In the genomic region with DNA sequence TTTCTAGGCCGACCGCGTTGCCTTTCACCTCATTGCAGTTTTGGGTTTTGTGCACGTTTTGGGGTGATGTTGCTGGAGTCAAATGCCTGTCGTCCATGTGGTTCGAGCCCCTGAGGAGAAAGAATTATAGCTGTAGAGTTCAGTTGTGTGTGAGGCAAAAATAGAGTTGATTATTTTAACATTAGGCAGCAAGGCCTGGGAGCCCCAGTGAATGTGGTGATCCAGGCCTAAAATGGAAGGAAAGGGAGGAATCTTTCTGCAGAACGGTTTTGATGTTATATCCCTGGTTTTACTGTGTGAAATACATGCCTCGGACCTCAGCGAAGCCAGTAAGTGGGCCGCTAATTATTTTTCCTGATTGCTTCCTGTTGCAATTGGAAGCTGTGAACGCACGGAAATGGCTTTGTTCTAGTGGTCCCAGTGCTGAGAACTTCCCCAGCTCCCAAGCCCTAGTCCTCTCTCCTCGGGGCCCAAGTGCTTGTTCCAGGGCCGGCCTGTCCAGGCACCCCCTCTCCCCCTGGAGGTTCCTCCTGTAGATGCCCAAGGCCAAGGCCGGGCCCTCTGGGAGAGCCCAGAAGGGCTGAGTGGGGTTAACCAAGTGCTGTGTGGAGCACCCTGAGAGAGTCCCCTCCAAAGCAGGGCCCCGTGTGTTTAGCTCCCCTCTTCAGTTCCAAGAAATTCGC, we compare ENCODE assay signal across 8 cellular contexts. TPM values are rescaled to one million over a fixed set of nuclear protein-coding genes. Genes with fewer than 3 reads are reported as not detected.
DNase-seq lines count a peak whose midpoint lies in the region; ATAC-seq and TF ChIP-seq lines count a peak whose summit lies in the region.

No MANE protein-coding gene starts in this region.

- no peak for DNase-seq in CD8-positive, alpha-beta memory T cell
- DNase-seq in NCI-H2029 (lab: John Stamatoyannopoulos, UW) (peak; percentile 42), NCI-H1436 (lab: John Stamatoyannopoulos, UW) (no peak), GM20000 (ENCODE audit: low spot score) (no peak)
- no peak for DNase-seq in stimulated activated CD4-positive, alpha-beta T cell treated with anti-CD3 and anti-CD28 coated beads, Interleukin-2, amount 100 ng/mL, for 24 hours

- TF ChIP-seq CTCF in neural cell (IDR thresholded peaks at IDR 0.05; ENCODE audit: poor library complexity, severe bottlenecking) (no peak), GM20000 (IDR thresholded peaks at IDR 0.05; ENCODE audit: extremely low read depth, missing control alignments) (no peak)

- H3K9me2 ChIP-seq in neural cell (ENCODE audit: insufficient read depth, low read length) = no peaks in the 10 kb centered on the region

- H3K27me3 ChIP-seq in CD8-positive, alpha-beta memory T cell (ENCODE audit: insufficient read depth, low read length, poor library complexity, severe bottlenecking) = no peaks in the 10 kb centered on the region
- H3K27me3 ChIP-seq in endocrine pancreas (ENCODE audit: control insufficient read depth, insufficient read depth, low read length) (no peaks in the 10 kb centered on the region), neural cell (ENCODE audit: insufficient read depth, low read depth, low read length) (no peaks in the 10 kb centered on the region)

- H3K36me3 ChIP-seq in CD8-positive, alpha-beta memory T cell (ENCODE audit: insufficient read depth, low read length) = no peaks in the 10 kb centered on the region
- H3K36me3 ChIP-seq in endocrine pancreas (ENCODE audit: control insufficient read depth, insufficient read depth, low read length) (no peaks in the 10 kb centered on the region), neural cell (ENCODE audit: insufficient read depth, low read length) (no peaks in the 10 kb centered on the region)

- H4K20me1 ChIP-seq in neural cell (ENCODE audit: insufficient read depth) = no peaks in the 10 kb centered on the region

- H3K27me3 Mint-ChIP-seq in CD8-positive, alpha-beta memory T cell = peaks cover 6% of the 10 kb centered on the region in 2 donors

- no peak overlapping the region for H3K27ac Mint-ChIP-seq in CD8-positive, alpha-beta memory T cell

- peak overlapping the region; percentile 41 to 88 (median 77) for H3K4me3 Mint-ChIP-seq in CD8-positive, alpha-beta memory T cell

- TF ChIP-seq EP300 in neural cell (conservative IDR thresholded peaks at IDR 0.05; ENCODE audit: poor library complexity, severe bottlenecking) = no peak

- CTCF ChIA-PET in CD8-positive, alpha-beta memory T cell (lab: Charles Lee) = no interaction called here

- H3K27ac ChIP-seq in CD8-positive, alpha-beta memory T cell (ENCODE audit: low read depth, low read length) = peak overlapping the region; percentile 69
- H3K27ac ChIP-seq in neural cell (ENCODE audit: low read length) = no peak overlapping the region

- H3K9ac ChIP-seq in endocrine pancreas (ENCODE audit: control insufficient read depth, insufficient read depth, low read length) (peak overlapping the region; percentile 22), neural cell (ENCODE audit: low read length) (peak overlapping the region; percentile 53)

- H3K9me3 Mint-ChIP-seq in CD8-positive, alpha-beta memory T cell = no peaks in the 10 kb centered on the region

- H3K4me1 ChIP-seq in CD8-positive, alpha-beta memory T cell (ENCODE audit: insufficient read depth, low read length) = peaks cover 11% of the 10 kb centered on the region
- no peaks in the 10 kb centered on the region for H3K4me1 ChIP-seq in endocrine pancreas (ENCODE audit: control insufficient read depth, insufficient read depth, low read length)

- no peak overlapping the region for H2AFZ ChIP-seq in neural cell (ENCODE audit: low read depth, low read length)

- POLR2A ChIA-PET in CD8-positive, alpha-beta memory T cell (lab: Charles Lee) = no interaction called here

- peak overlapping the region; percentile 15 for H3K4me3 ChIP-seq in CD8-positive, alpha-beta memory T cell (ENCODE audit: low read length)
- H3K4me3 ChIP-seq in endocrine pancreas (ENCODE audit: control insufficient read depth, insufficient read depth, low read length) (peak overlapping the region; percentile 31), neural cell (ENCODE audit: low read length) (peak overlapping the region; percentile 80)

- peaks cover 8 to 20% (median 10%) of the 10 kb centered on the region in 3 donors for H3K4me1 Mint-ChIP-seq in CD8-positive, alpha-beta memory T cell

- H3K79me2 ChIP-seq in neural cell (replicated peaks; ENCODE audit: insufficient read depth, low read length) = peaks cover 37% of the 10 kb centered on the region

- no peaks in the 10 kb centered on the region for H3K9me3 ChIP-seq in CD8-positive, alpha-beta memory T cell (ENCODE audit: low read length)
- H3K9me3 ChIP-seq in endocrine pancreas (ENCODE audit: control insufficient read depth, low read length) (no peaks in the 10 kb centered on the region), neural cell (ENCODE audit: low read length) (no peaks in the 10 kb centered on the region)

- TF ChIP-seq RAD21 in neural cell (conservative IDR thresholded peaks at IDR 0.05) = no peak

- no peaks in the 10 kb centered on the region for H3F3A ChIP-seq in neural cell (ENCODE audit: insufficient read depth, low read length, poor library complexity, severe bottlenecking)

- ATAC-seq in GM21390 (IDR thresholded peaks at IDR 0.05; ENCODE audit: unreplicated experiment) = no peak

- H3K4me2 ChIP-seq in neural cell (ENCODE audit: low read length) = peak overlapping the region; percentile 28

- no peaks in the 10 kb centered on the region for H3K36me3 Mint-ChIP-seq in CD8-positive, alpha-beta memory T cell

TF ChIP-seq in neural cell, 6 proteins besides CTCF, POLR2A, EP300 and RAD21:
- TF ChIP-seq, protein P1, sequence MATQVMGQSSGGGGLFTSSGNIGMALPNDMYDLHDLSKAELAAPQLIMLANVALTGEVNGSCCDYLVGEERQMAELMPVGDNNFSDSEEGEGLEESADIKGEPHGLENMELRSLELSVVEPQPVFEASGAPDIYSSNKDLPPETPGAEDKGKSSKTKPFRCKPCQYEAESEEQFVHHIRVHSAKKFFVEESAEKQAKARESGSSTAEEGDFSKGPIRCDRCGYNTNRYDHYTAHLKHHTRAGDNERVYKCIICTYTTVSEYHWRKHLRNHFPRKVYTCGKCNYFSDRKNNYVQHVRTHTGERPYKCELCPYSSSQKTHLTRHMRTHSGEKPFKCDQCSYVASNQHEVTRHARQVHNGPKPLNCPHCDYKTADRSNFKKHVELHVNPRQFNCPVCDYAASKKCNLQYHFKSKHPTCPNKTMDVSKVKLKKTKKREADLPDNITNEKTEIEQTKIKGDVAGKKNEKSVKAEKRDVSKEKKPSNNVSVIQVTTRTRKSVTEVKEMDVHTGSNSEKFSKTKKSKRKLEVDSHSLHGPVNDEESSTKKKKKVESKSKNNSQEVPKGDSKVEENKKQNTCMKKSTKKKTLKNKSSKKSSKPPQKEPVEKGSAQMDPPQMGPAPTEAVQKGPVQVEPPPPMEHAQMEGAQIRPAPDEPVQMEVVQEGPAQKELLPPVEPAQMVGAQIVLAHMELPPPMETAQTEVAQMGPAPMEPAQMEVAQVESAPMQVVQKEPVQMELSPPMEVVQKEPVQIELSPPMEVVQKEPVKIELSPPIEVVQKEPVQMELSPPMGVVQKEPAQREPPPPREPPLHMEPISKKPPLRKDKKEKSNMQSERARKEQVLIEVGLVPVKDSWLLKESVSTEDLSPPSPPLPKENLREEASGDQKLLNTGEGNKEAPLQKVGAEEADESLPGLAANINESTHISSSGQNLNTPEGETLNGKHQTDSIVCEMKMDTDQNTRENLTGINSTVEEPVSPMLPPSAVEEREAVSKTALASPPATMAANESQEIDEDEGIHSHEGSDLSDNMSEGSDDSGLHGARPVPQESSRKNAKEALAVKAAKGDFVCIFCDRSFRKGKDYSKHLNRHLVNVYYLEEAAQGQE (IDR thresholded peaks at IDR 0.05; ENCODE audit: borderline replicate concordance) = no peak
- TF ChIP-seq POLR2AphosphoS5 (IDR thresholded peaks at IDR 0.05) = no peak
- TF ChIP-seq MXI1 (conservative IDR thresholded peaks at IDR 0.05; ENCODE audit: poor library complexity, severe bottlenecking) = no peak
- TF ChIP-seq TAF1 (IDR thresholded peaks at IDR 0.05; ENCODE audit: low read depth) = no peak
- TF ChIP-seq EZH2 (IDR thresholded peaks at IDR 0.05; ENCODE audit: borderline replicate concordance, insufficient read depth, low read length, poor library complexity, severe bottlenecking) = no peak
- TF ChIP-seq SMC3 (conservative IDR thresholded peaks at IDR 0.05; ENCODE audit: poor library complexity) = no peak
TF ChIP-seq in neural cell: peak in this region for 0.

RNA-seq across cellular contexts. Expression of a gene that starts 2.0 kb away (rescaled TPM):
- 1 to 10 TPM; 7.5 to 9.9 TPM for total RNA-seq in CD8-positive, alpha-beta memory T cell
- polyA plus RNA-seq in CD8-positive, alpha-beta memory T cell = 0.68 TPM
- 3.0 and 5.3 TPM in 2 replicates for polyA plus RNA-seq in neural cell
- polyA minus RNA-seq in neural cell = 14.0 and 16.8 TPM in 2 replicates

RNA-seq across cellular contexts. Expression of a gene that starts 42.6 kb away (rescaled TPM):
- total RNA-seq in CD8-positive, alpha-beta memory T cell = 10 to 100 TPM; 46.9 to 49.8 TPM
- polyA plus RNA-seq in CD8-positive, alpha-beta memory T cell = 15.7 TPM
- polyA plus RNA-seq in neural cell = 9.6 and 11.8 TPM in 2 replicates
- polyA minus RNA-seq in neural cell = 16.3 and 20.5 TPM in 2 replicates

Comparison
In these comparisons a context has a peak if more than half of its experiments do, and no peak if none do; other contexts are left out.
1. H3K4me3 ChIP-seq: peak in every context shown above with its lines; median percentile 80 in neural cell; 31 in endocrine pancreas; 15 in CD8-positive, alpha-beta memory T cell.